In genomic region chr10:105140600-105140999, GRCh38 we compare ENCODE assay signal across 34 cellular contexts.
"Had no signal": no experiment of that assay in that cellular context is flagged by ENCODE, and none has a peak within 500 bp of the region (broad histone marks: within the 10 kb centered on the region; RNA-seq: fewer than 3 reads in every experiment).

No MANE protein-coding gene starts in this region.

- H3K27ac ChIP-seq: KMS-11 had no signal

- DNase-seq: Karpas-422, Kasumi-1, MG63, MM.1S, MV-4-11, NCI-H1048, NCI-H1092, NCI-H1092 treated with DMSO at 0.1 percent for 48 hours, NCI-H1105, NCI-H1105 treated with DMSO at 0.1 percent for 48 hours, NCI-H1417, NCI-H1417 treated with DMSO at 0.1 percent for 48 hours, NCI-H1436, NCI-H1436 treated with DMSO at 0.1 percent for 48 hours, NCI-H146, NCI-H1694, NCI-H1694 treated with DMSO at 0.1 percent for 48 hours, NCI-H187, NCI-H187 treated with DMSO at 0.1 percent for 48 hours, NCI-H1930, NCI-H2029, NCI-H2029 treated with DMSO at 0.1 percent for 48 hours, NCI-H2081, NCI-H2081 treated with DMSO at 0.1 percent for 48 hours, NCI-H2107, NCI-H2171, NCI-H2171 treated with DMSO at 0.1 percent for 48 hours, NCI-H2227 treated with DMSO at 0.1 percent for 48 hours, NCI-H226, NCI-H345, NCI-H446, NCI-H446 treated with DMSO at 0.1 percent for 48 hours, NCI-H510A had no signal

- H3K4me2 ChIP-seq: KMS-11 had no signal

- H3K4me3 ChIP-seq: MG63 had no signal

- H3K27me3 ChIP-seq: MG63 had no signal

- H3K36me3 ChIP-seq: MG63 had no signal

- H3K9me3 ChIP-seq: MG63 had no signal

- H3K9ac ChIP-seq: KMS-11 had no signal
